ENCODE assay signal across 9 cellular contexts in the genomic region with DNA sequence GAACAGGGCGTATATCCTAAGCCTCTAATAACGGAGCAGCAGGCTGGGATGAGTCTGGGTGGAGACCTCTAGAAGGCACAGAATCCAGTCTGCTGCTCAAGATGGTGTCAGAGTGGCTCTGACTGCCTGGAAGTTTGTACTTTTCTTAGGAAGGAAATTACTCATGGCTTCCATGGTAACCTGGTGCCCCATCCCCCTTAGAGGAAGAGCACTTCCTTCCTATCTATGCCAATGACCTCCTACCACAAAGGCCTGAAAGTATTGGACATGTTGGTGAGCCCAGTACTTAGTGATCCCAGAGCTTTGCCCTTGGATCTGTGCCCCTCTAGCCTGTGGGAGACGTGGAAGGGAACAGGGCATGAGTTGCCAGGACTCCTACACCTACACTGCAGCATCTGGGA. TPM values are rescaled to one million over a fixed set of nuclear protein-coding genes. Genes with fewer than 3 reads are reported as not detected.
DNase-seq lines count a peak whose midpoint lies in the region; ATAC-seq and TF ChIP-seq lines count a peak whose summit lies in the region.
"Had no signal": no experiment of that assay in that cellular context is flagged by ENCODE, and none has a peak within 500 bp of the region (broad histone marks: within the 10 kb centered on the region; RNA-seq: fewer than 3 reads in every experiment).

No MANE protein-coding gene starts in this region.

- H3K9me2 ChIP-seq in PC-3 (replicated peaks; ENCODE audit: low read length) = no peaks in the 10 kb centered on the region

- H3K36me3 ChIP-seq in PC-3 (ENCODE audit: low read depth, low read length) (no peaks in the 10 kb centered on the region), colonic mucosa (no peaks in the 10 kb centered on the region), testis (ENCODE audit: low read depth, missing control alignments) (no peaks in the 10 kb centered on the region), A673 (ENCODE audit: insufficient read depth, low read length, poor library complexity, severe bottlenecking) (no peaks in the 10 kb centered on the region)

- no peak overlapping the region for H2AFZ ChIP-seq in PC-3 (ENCODE audit: low read length)

- no peak for TF ChIP-seq CTCF in PC-3 (conservative IDR thresholded peaks at IDR 0.05; ENCODE audit: low read depth, low read length)
- TF ChIP-seq CTCF in colonic mucosa (IDR thresholded peaks at IDR 0.05) = no peak
- no peak for TF ChIP-seq CTCF in testis (IDR thresholded peaks at IDR 0.05)
- no peak for TF ChIP-seq CTCF in A673 (conservative IDR thresholded peaks at IDR 0.05; ENCODE audit: low read depth, low read length)

- TF ChIP-seq POLR2A in testis (IDR thresholded peaks at IDR 0.05) = no peak

- CTCF ChIA-PET in PC-3 (lab: Charles Lee) (interaction anchor here (0.7 kb wide), 1 partner anchor 37 kb away, joined by 4 read pairs; no protein-coding TSS in a partner anchor), A673 (lab: Charles Lee) (no interaction called here)

- H3F3A ChIP-seq in PC-3 (ENCODE audit: low read length, unreplicated experiment) = no peaks in the 10 kb centered on the region

- no peaks in the 10 kb centered on the region for H3K9me3 ChIP-seq in PC-3 (ENCODE audit: low read length)
- no peaks in the 10 kb centered on the region for H3K9me3 ChIP-seq in colonic mucosa
- H3K9me3 ChIP-seq in testis = no peaks in the 10 kb centered on the region
- H3K9me3 ChIP-seq in A673 (ENCODE audit: low read depth, low read length, poor library complexity, severe bottlenecking) = no peaks in the 10 kb centered on the region

- no peaks in the 10 kb centered on the region for H3K27me3 ChIP-seq in PC-3 (ENCODE audit: low read length)
- H3K27me3 ChIP-seq in colonic mucosa = no peaks in the 10 kb centered on the region
- H3K27me3 ChIP-seq in testis = no peaks in the 10 kb centered on the region
- no peaks in the 10 kb centered on the region for H3K27me3 ChIP-seq in A673 (replicated peaks; ENCODE audit: insufficient read depth, low read depth, low read length, poor library complexity)

- intact Hi-C loops in PC-3 (cut with micrococcal nuclease) = no loop called here
- intact Hi-C loops in colonic mucosa (cut with DNase I) = no loop called here
- intact Hi-C loops in testis (cut with DNase I; ENCODE audit: low total_unique reads) = no loop called here
- intact Hi-C loops in A673 (cut with micrococcal nuclease; ENCODE audit: unreplicated experiment) = no loop called here

- POLR2A ChIA-PET in PC-3 (lab: Charles Lee; ENCODE audit: unreplicated experiment) = no interaction called here
- POLR2A ChIA-PET in A673 (lab: Charles Lee; ENCODE audit: low non-redundant PET) = no interaction called here

- no peaks in the 10 kb centered on the region for H3K79me2 ChIP-seq in PC-3 (ENCODE audit: low read length)

- no peaks in the 10 kb centered on the region for H4K20me1 ChIP-seq in PC-3 (ENCODE audit: low read length)

- H3K27ac ChIP-seq in PC-3 (ENCODE audit: low read length) (no peak overlapping the region), colonic mucosa (no peak overlapping the region), testis (no peak overlapping the region), A673 (ENCODE audit: low read depth, low read length, poor library complexity, severe bottlenecking) (no peak overlapping the region)

- no TSS peak for BruUV-seq in PC-3 (replicated peaks; lab: Mats Ljungman, UMichigan)
- BruUV-seq in A673 (replicated peaks; lab: Mats Ljungman, UMichigan) = no TSS peak

- 63 to 65% methylated on average over 3 of the region's 3 CpGs for WGBS in testis, 2 donors

- no peak overlapping the region for H3K4me3 ChIP-seq in PC-3 (ENCODE audit: low read length)
- peak overlapping the region; percentile 30 for H3K4me3 ChIP-seq in colonic mucosa
- H3K4me3 ChIP-seq in testis = no peak overlapping the region
- H3K4me3 ChIP-seq in A673 (ENCODE audit: low read depth, low read length, poor library complexity, severe bottlenecking) = no peak overlapping the region

- DNase-seq in ELR (ENCODE audit: low read depth) = peak; percentile 63
- DNase-seq in PC-3 = peak; percentile 53
- no peak for DNase-seq in colonic mucosa
- DNase-seq in pulmonary artery endothelial cell (ENCODE audit: low read depth, low spot score) = peak; percentile 60
- no peak for DNase-seq in testis
- no peak for DNase-seq in A673 (ENCODE audit: low spot score)
- DNase-seq in cerebellar nuclear complex (lab: John Stamatoyannopoulos, UW) = no peak
- DNase-seq in SK-N-DZ (ENCODE audit: low spot score) = no peak
- DNase-seq: GOT3 had no signal

- no peak overlapping the region for H3K9ac ChIP-seq in PC-3 (ENCODE audit: low read length)
- no peak overlapping the region for H3K9ac ChIP-seq in colonic mucosa (ENCODE audit: low read depth in 2 of 2, low read length in 2 of 2)

- H3K4me2 ChIP-seq in PC-3 (ENCODE audit: low read length) = no peak overlapping the region

- peak; percentile 53 for ATAC-seq in PC-3

- H3K4me1 ChIP-seq in PC-3 (ENCODE audit: insufficient read depth, low read length) (peaks cover 43% of the 10 kb centered on the region), colonic mucosa (no peaks in the 10 kb centered on the region), testis (no peaks in the 10 kb centered on the region), A673 (ENCODE audit: insufficient read depth, low read length, poor library complexity, severe bottlenecking) (no peaks in the 10 kb centered on the region)

RNA-seq across cellular contexts. Expression of a gene that starts 1.5 kb away (rescaled TPM):
- total RNA-seq in PC-3 (2014; rRNA removed) = not detected in 2 replicates
- total RNA-seq in colonic mucosa = 1 to 10 TPM in 1 of 2 donors, under 1 TPM in 1; 0.77 to 1.3 TPM
- 1.1 and 1.4 TPM in 2 replicates for total RNA-seq in pulmonary artery endothelial cell
- 1 to 10 TPM in 1 of 2 donors, under 1 TPM in 1; 0.63 to 2.9 TPM for total RNA-seq in testis
- 1.5 TPM for polyA plus RNA-seq in testis (ENCODE audit: insufficient read depth, low read depth, low replicate concordance)
- total RNA-seq in A673 (2021) = not detected in 2 replicates
- not detected in 2 replicates for polyA plus RNA-seq in SK-N-DZ (2014; cell fraction: cytosol; rRNA removed)
- not detected in 2 replicates for polyA plus RNA-seq in SK-N-DZ (2014; cell fraction: nucleus; rRNA removed)

RNA-seq across cellular contexts. Expression of a gene that starts 54.6 kb away (rescaled TPM):
- total RNA-seq in PC-3 (2014; rRNA removed) = 1.8 and 3.9 TPM in 2 replicates
- 10 to 100 TPM in 1 of 2 donors, 1 to 10 TPM in 1; 9.0 to 10.8 TPM for total RNA-seq in colonic mucosa
- 0.40 and 2.2 TPM in 2 replicates for total RNA-seq in pulmonary artery endothelial cell
- 10 to 100 TPM; 38.5 to 45.0 TPM for total RNA-seq in testis
- polyA plus RNA-seq in testis (ENCODE audit: insufficient read depth, low read depth, low replicate concordance) = 49.6 TPM
- 0.22 and 3.5 TPM in 2 replicates for total RNA-seq in A673 (2021)
- polyA plus RNA-seq in SK-N-DZ (2014; cell fraction: cytosol; rRNA removed) = not detected in 2 replicates
- polyA plus RNA-seq in SK-N-DZ (2014; cell fraction: nucleus; rRNA removed) = not detected in 2 replicates

Comparison
In these comparisons a context has a peak if more than half of its experiments do, and no peak if none do; other contexts are left out.
1. DNase-seq: peak in ELR (single experiment), PC-3 (single experiment) and pulmonary artery endothelial cell (single experiment); none in colonic mucosa (single experiment), testis (single experiment), A673 (single experiment), cerebellar nuclear complex (0 of 2) and SK-N-DZ (single experiment).